In genomic region chr3:168624195-168624594, GRCh38 we compare ENCODE assay signal across 28 cellular contexts.
"Had no signal": no experiment of that assay in that cellular context is flagged by ENCODE, and none has a peak within 500 bp of the region (broad histone marks: within the 10 kb centered on the region; RNA-seq: fewer than 3 reads in every experiment).

No MANE protein-coding gene starts in this region.

- FAIRE-seq: pancreas, urothelium cell line had no signal

- H3K4me3 Mint-ChIP-seq: naive thymus-derived CD4-positive, alpha-beta T cell; natural killer cell; nephron; neural progenitor cell; stimulated activated memory B cell treated with anti-CD40 and anti-IgM and Interleukin-4, amounts not matched to agents 10 μg/mL and 1 μg/mL and 100 μg/mL, for 72 hours had no signal

- H3K27me3 Mint-ChIP-seq: naive thymus-derived CD4-positive, alpha-beta T cell; stimulated activated memory B cell treated with anti-CD40 and anti-IgM and Interleukin-4, amounts not matched to agents 10 μg/mL and 1 μg/mL and 100 μg/mL, for 72 hours had no signal

- DNase-seq: naive thymus-derived CD4-positive, alpha-beta T cell; natural killer cell; occipital lobe; pancreas; right cardiac atrium; spleen; stimulated activated CD4-positive, alpha-beta T cell treated with anti-CD3 and anti-CD28 coated beads, Interleukin-12 subunit alpha, Interleukin-12 subunit beta, amount 100 ng/mL, for 4 hours; stimulated activated CD4-positive, alpha-beta T cell treated with anti-CD3 and anti-CD28 coated beads, Interleukin-1b, Interleukin-23, amount 100 ng/mL, for 48 hours; stimulated activated CD4-positive, alpha-beta T cell treated with anti-CD3 and anti-CD28 coated beads, Interleukin-4, amount 100 ng/mL, for 1 hour; stimulated activated CD4-positive, alpha-beta T cell treated with anti-CD3 and anti-CD28 coated beads, Interleukin-4, amount 100 ng/mL, for 4 hours; stimulated activated CD8-positive, alpha-beta memory T cell treated with anti-CD3 and anti-CD28 coated beads, Interleukin-4, amount 100 ng/mL, for 48 hours; stimulated activated naive CD4-positive, alpha-beta T cell; stimulated activated naive CD8-positive, alpha-beta T cell treated with anti-CD3 and anti-CD28 coated beads, Interleukin-15, Interleukin-2, amounts not matched to agents 100 U/mL and 50 U/mL, for 24 hours; stomach; thyroid gland; trophoblast cell; upper lobe of left lung had no signal

- H3K27ac Mint-ChIP-seq: naive thymus-derived CD4-positive, alpha-beta T cell; natural killer cell; nephron; stimulated activated memory B cell treated with anti-CD40 and anti-IgM and Interleukin-4, amounts not matched to agents 10 μg/mL and 1 μg/mL and 100 μg/mL, for 72 hours had no signal

- H3K9ac ChIP-seq: neural progenitor cell had no signal

- H3K36me3 Mint-ChIP-seq: naive thymus-derived CD4-positive, alpha-beta T cell; natural killer cell; neural progenitor cell; stimulated activated memory B cell treated with anti-CD40 and anti-IgM and Interleukin-4, amounts not matched to agents 10 μg/mL and 1 μg/mL and 100 μg/mL, for 72 hours had no signal

- H3K36me3 ChIP-seq: neural progenitor cell, pancreas, prostate gland, spleen, stomach, thoracic aorta, thyroid gland, tibial nerve, upper lobe of left lung, vagina had no signal

- H2AFZ ChIP-seq: neural progenitor cell had no signal

- H3K4me3 ChIP-seq: neural progenitor cell, pancreas, prostate gland, skin epidermis, smooth muscle cell, spleen, stomach, thoracic aorta, thyroid gland, tibial nerve, upper lobe of left lung, vagina had no signal

- H3K27me3 ChIP-seq: neural progenitor cell, pancreas, spleen, stomach, thyroid gland, tibial nerve, upper lobe of left lung, vagina had no signal

- H3K4me1 Mint-ChIP-seq: naive thymus-derived CD4-positive, alpha-beta T cell; natural killer cell; nephron; stimulated activated memory B cell treated with anti-CD40 and anti-IgM and Interleukin-4, amounts not matched to agents 10 μg/mL and 1 μg/mL and 100 μg/mL, for 72 hours had no signal

- H3K27ac ChIP-seq: neural progenitor cell, pancreas, prostate gland, skin epidermis, spleen, stomach, thoracic aorta, thyroid gland, tibial nerve, upper lobe of left lung, vagina had no signal

- H3K4me1 ChIP-seq: pancreas, prostate gland, spleen, thyroid gland, tibial nerve, upper lobe of left lung, vagina had no signal

- ATAC-seq: naive thymus-derived CD4-positive, alpha-beta T cell; natural killer cell; pancreas; right cardiac atrium; sciatic nerve; stimulated activated memory B cell treated with anti-CD40 and anti-IgM and Interleukin-4, amounts not matched to agents 10 μg/mL and 1 μg/mL and 100 μg/mL, for 72 hours; stimulated activated naive CD8-positive, alpha-beta T cell treated with anti-CD3 and anti-CD28 coated beads, Interleukin-15, Interleukin-2, amounts not matched to agents 100 U/mL and 50 U/mL, for 24 hours had no signal

- H3K9me3 ChIP-seq: pancreas, prostate gland, spleen, stomach, thoracic aorta, thyroid gland, tibial nerve, upper lobe of left lung, vagina had no signal

- H3K4me2 ChIP-seq: neural progenitor cell, smooth muscle cell had no signal

- H3K9me3 Mint-ChIP-seq: nephron; neural progenitor cell; stimulated activated memory B cell treated with anti-CD40 and anti-IgM and Interleukin-4, amounts not matched to agents 10 μg/mL and 1 μg/mL and 100 μg/mL, for 72 hours had no signal
